In genomic region chr6:37971263-37971662, GRCh38 we compare ENCODE assay signal across 20 cellular contexts.
DNase-seq lines count a peak whose midpoint lies in the region; ATAC-seq and TF ChIP-seq lines count a peak whose summit lies in the region.
"Had no signal": no experiment of that assay in that cellular context is flagged by ENCODE, and none has a peak within 500 bp of the region (broad histone marks: within the 10 kb centered on the region; RNA-seq: fewer than 3 reads in every experiment).

No MANE protein-coding gene starts in this region.

- no peak for TF ChIP-seq CTCF in natural killer cell (IDR thresholded peaks at IDR 0.05)
- no peak for TF ChIP-seq CTCF in Loucy (conservative IDR thresholded peaks at IDR 0.05; ENCODE audit: low read length)

- peaks cover 18% of the 10 kb centered on the region for H3K9me3 ChIP-seq in Loucy (ENCODE audit: insufficient read depth, low read depth, low read length)

- H3K36me3 Mint-ChIP-seq in natural killer cell treated with Interleukin-12 subunit alpha and Interleukin-12 subunit beta and Interleukin-15 and Interleukin-18, amount 100 ng/mL, for 72 hours = no peaks in the 10 kb centered on the region
- no peaks in the 10 kb centered on the region for H3K36me3 Mint-ChIP-seq in natural killer cell

- ATAC-seq in natural killer cell treated with Interleukin-12 subunit alpha and Interleukin-12 subunit beta and Interleukin-15 and Interleukin-18, amount 100 ng/mL, for 72 hours = no peak
- ATAC-seq in natural killer cell (no peak), left cardiac atrium (peak; percentile 8 to 59), HG02938 (IDR thresholded peaks at IDR 0.05; ENCODE audit: unreplicated experiment) (no peak)
- ATAC-seq: A549, Panc1 had no signal

- H3F3A ChIP-seq in Loucy (ENCODE audit: low read depth) = peaks cover 6% of the 10 kb centered on the region

- H3K4me1 Mint-ChIP-seq in natural killer cell treated with Interleukin-12 subunit alpha and Interleukin-12 subunit beta and Interleukin-15 and Interleukin-18, amount 100 ng/mL, for 72 hours (ENCODE audit: low read depth in 2 of 2) = peaks cover 56 to 58% of the 10 kb centered on the region in 2 donors
- H3K4me1 Mint-ChIP-seq in natural killer cell = peaks cover 59 to 66% of the 10 kb centered on the region in 2 donors

- H3K9ac ChIP-seq in Loucy (ENCODE audit: low read depth, low read length, poor library complexity, severe bottlenecking) = peak overlapping the region; percentile 5

- H3K9me2 ChIP-seq in Loucy (replicated peaks; ENCODE audit: low read depth, low read length) = no peaks in the 10 kb centered on the region

- peaks cover 91% of the 10 kb centered on the region for H3K79me2 ChIP-seq in Loucy (ENCODE audit: insufficient read depth, low read length)

- intact Hi-C loops in natural killer cell (cut with micrococcal nuclease) (no loop called here), left cardiac atrium (cut with DNase I) (no loop called here)

- no peaks in the 10 kb centered on the region for H4K20me1 ChIP-seq in Loucy (ENCODE audit: insufficient read depth, low read length, poor library complexity, severe bottlenecking)

- no peaks in the 10 kb centered on the region for H3K27me3 Mint-ChIP-seq in natural killer cell treated with Interleukin-12 subunit alpha and Interleukin-12 subunit beta and Interleukin-15 and Interleukin-18, amount 100 ng/mL, for 72 hours
- H3K27me3 Mint-ChIP-seq in natural killer cell (ENCODE audit: low read depth in 2 of 2) = no peaks in the 10 kb centered on the region
- H3K27me3 Mint-ChIP-seq: B cell had no signal

- no peak overlapping the region for H3K4me3 Mint-ChIP-seq in natural killer cell treated with Interleukin-12 subunit alpha and Interleukin-12 subunit beta and Interleukin-15 and Interleukin-18, amount 100 ng/mL, for 72 hours
- no peak overlapping the region for H3K4me3 Mint-ChIP-seq in natural killer cell
- H3K4me3 Mint-ChIP-seq: B cell had no signal

- peak overlapping the region; percentile 79 to 83 for H3K27ac Mint-ChIP-seq in natural killer cell treated with Interleukin-12 subunit alpha and Interleukin-12 subunit beta and Interleukin-15 and Interleukin-18, amount 100 ng/mL, for 72 hours
- H3K27ac Mint-ChIP-seq in natural killer cell = peak overlapping the region in 1 of 2 donors; percentile 40
- H3K27ac Mint-ChIP-seq: B cell had no signal

- H3K27me3 ChIP-seq in Loucy (ENCODE audit: insufficient read depth, low read length, poor library complexity, severe bottlenecking) = no peaks in the 10 kb centered on the region

- DNase-seq in natural killer cell treated with Interleukin-12 subunit alpha and Interleukin-12 subunit beta and Interleukin-15 and Interleukin-18, amount 100 ng/mL, for 72 hours (ENCODE audit: low spot score) = no peak
- no peak for DNase-seq in natural killer cell
- DNase-seq in left cardiac atrium = no peak
- no peak for DNase-seq in activated naive CD4-positive, alpha-beta T cell treated with Interleukin-2 at 50 U/mL for 16 hours
- DNase-seq in D341Med (ENCODE audit: low spot score) = no peak
- DNase-seq in stimulated activated naive CD4-positive, alpha-beta T cell treated with Interleukin-2 at 50 U/mL for 16 hours (lab: John Stamatoyannopoulos, UW) = no peak
- DNase-seq: EL, H7, Kasumi-1, NCI-H1417, NCI-H1930, NCI-H2171, NCI-H446 treated with DMSO at 0.1 percent for 48 hours, NCI-H774, SHP77 had no signal

- H3K4me1 ChIP-seq in Loucy (ENCODE audit: insufficient read depth, low read length, poor library complexity, severe bottlenecking) = peaks cover 36% of the 10 kb centered on the region
- H3K4me1 ChIP-seq: A549 had no signal

- no peaks in the 10 kb centered on the region for H3K9me3 Mint-ChIP-seq in natural killer cell treated with Interleukin-12 subunit alpha and Interleukin-12 subunit beta and Interleukin-15 and Interleukin-18, amount 100 ng/mL, for 72 hours
- H3K9me3 Mint-ChIP-seq in natural killer cell = no peaks in the 10 kb centered on the region

- H3K4me2 ChIP-seq in Loucy (ENCODE audit: low read depth, low read length, poor library complexity, severe bottlenecking) = peak overlapping the region; percentile 72
- H3K4me2 ChIP-seq: A549 had no signal

- peak overlapping the region; percentile 37 for H3K4me3 ChIP-seq in Loucy (ENCODE audit: low read length, poor library complexity, severe bottlenecking)
- H3K4me3 ChIP-seq: A549 had no signal

- no peak overlapping the region for H2AFZ ChIP-seq in Loucy (ENCODE audit: low read length)

- peaks cover 8% of the 10 kb centered on the region for H3K36me3 ChIP-seq in Loucy (ENCODE audit: insufficient read depth, low read length)

Comparison
In these comparisons a context has a peak if more than half of its experiments do, and no peak if none do; other contexts are left out.
1. ATAC-seq: peak in left cardiac atrium (2 of 2); none in natural killer cell treated with Interleukin-12 subunit alpha and Interleukin-12 subunit beta and Interleukin-15 and Interleukin-18, amount 100 ng/mL, for 72 hours (0 of 2), natural killer cell (0 of 3) and HG02938 (single experiment).